Comparison of ENCODE assay signal across 8 cellular contexts in genomic region chr5:127320032-127320945, GRCh38. TPM values are rescaled to one million over a fixed set of nuclear protein-coding genes. Genes with fewer than 3 reads are reported as not detected.
DNase-seq lines count a peak whose midpoint lies in the region; ATAC-seq and TF ChIP-seq lines count a peak whose summit lies in the region.

No MANE protein-coding gene starts in this region.

- DNase-seq in ELR (ENCODE audit: low read depth) (peak; percentile 58), choroid plexus epithelial cell (ENCODE audit: low read depth) (peak; percentile 26), MG63 (no peak), progenitor cell of endocrine pancreas (ENCODE audit: low spot score, unreplicated experiment) (no peak), NCI-H446 (lab: John Stamatoyannopoulos, UW) (no peak), BE2C (no peak)

- no peaks in the 10 kb centered on the region for H3K9me3 Mint-ChIP-seq in progenitor cell of endocrine pancreas (ENCODE audit: low read depth)

- H3K9me3 ChIP-seq in MG63 (no peaks in the 10 kb centered on the region), BE2C (no peaks in the 10 kb centered on the region)

- TF ChIP-seq CTCF in choroid plexus epithelial cell (conservative IDR thresholded peaks at IDR 0.05; ENCODE audit: low read depth, low read length) (no peak), progenitor cell of endocrine pancreas (IDR thresholded peaks at IDR 0.05; ENCODE audit: unreplicated experiment) (no peak), BE2C (IDR thresholded peaks at IDR 0.05; ENCODE audit: low read depth, low read length) (no peak)

- H3K4me1 Mint-ChIP-seq in progenitor cell of endocrine pancreas (ENCODE audit: low read depth): peaks cover 7% of the 10 kb centered on the region

- H3K27me3 ChIP-seq in MG63: peaks cover 13% of the 10 kb centered on the region
- H3K27me3 ChIP-seq in BE2C: 0 out of 2 replicates have a peak, but pooled peaks cover 2% of the 10 kb centered on the region

- no peaks in the 10 kb centered on the region for H3K36me3 Mint-ChIP-seq in progenitor cell of endocrine pancreas (ENCODE audit: insufficient read depth)

- ATAC-seq in GM21423 (IDR thresholded peaks at IDR 0.05; ENCODE audit: unreplicated experiment) (peak; percentile 98), HG03558 (IDR thresholded peaks at IDR 0.05; ENCODE audit: extremely low read depth, unreplicated experiment) (peak; percentile 93)

- no peaks in the 10 kb centered on the region for H3K4me1 ChIP-seq in BE2C

- H3K36me3 ChIP-seq in MG63: no peaks in the 10 kb centered on the region
- no peaks in the 10 kb centered on the region for H3K36me3 ChIP-seq in BE2C

- no peak overlapping the region for H3K27ac Mint-ChIP-seq in progenitor cell of endocrine pancreas

- peaks cover 4% of the 10 kb centered on the region for H3K27me3 Mint-ChIP-seq in progenitor cell of endocrine pancreas

- H3K4me3 ChIP-seq in choroid plexus epithelial cell (ENCODE audit: low read depth, low read length) (no peak overlapping the region), MG63 (no peak overlapping the region), BE2C (ENCODE audit: low read depth, low read length) (no peak overlapping the region)

- no peak overlapping the region for H3K4me3 Mint-ChIP-seq in progenitor cell of endocrine pancreas (ENCODE audit: low read depth)

RNA-seq across cellular contexts. Expression of gene MEGF10, which starts 29.7 kb away (rescaled TPM):
- total RNA-seq in MG63 (2014; rRNA removed; shearing (Covaris generic); ENCODE audit: low replicate concordance): not detected in 2 replicates
- total RNA-seq in progenitor cell of endocrine pancreas: 8.2 and 12.5 TPM in 2 replicates
- polyA plus RNA-seq in BE2C (2012; ENCODE audit: insufficient read depth, insufficient read length, low read depth): not detected

Comparison
In these comparisons a context has a peak if more than half of its experiments do, and no peak if none do; other contexts are left out.
1. DNase-seq: peak in ELR (single experiment) and choroid plexus epithelial cell (single experiment); none in MG63 (single experiment), progenitor cell of endocrine pancreas (single experiment), NCI-H446 (0 of 2) and BE2C (single experiment).